ENCODE assay signal across 1 cellular context in the genomic region with DNA sequence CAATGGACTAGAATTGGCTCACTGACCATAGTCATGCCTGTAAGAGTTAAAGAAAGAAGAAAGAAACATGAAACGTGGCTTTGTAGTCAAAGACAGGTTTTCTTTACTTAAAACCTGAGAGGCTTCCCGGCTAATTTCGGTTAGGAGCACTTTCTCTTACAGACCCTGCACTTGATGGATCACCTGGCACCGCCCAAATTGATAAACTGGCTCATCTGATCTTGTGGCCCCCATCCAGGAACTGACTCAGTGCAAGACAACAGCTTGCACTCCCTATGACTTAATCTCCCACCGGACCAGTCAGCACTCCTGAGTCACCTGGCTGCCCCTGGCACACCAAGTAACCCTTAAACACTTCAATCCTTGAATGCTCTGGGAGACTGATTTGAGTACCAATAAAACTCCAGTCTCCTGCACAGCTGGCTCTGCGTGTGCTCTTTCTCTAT.
TF ChIP-seq lines count a peak whose summit lies in the region.

No MANE protein-coding gene starts in this region.

TF ChIP-seq in IMR-90, 13 proteins besides CTCF, POLR2A, EP300 and RAD21:
- TF ChIP-seq BHLHE40 (IDR thresholded peaks at IDR 0.05; ENCODE audit: low read depth, low read length) (no peak), MAZ (IDR thresholded peaks at IDR 0.05; ENCODE audit: borderline replicate concordance, low read depth, low read length) (no peak), MAFK (IDR thresholded peaks at IDR 0.05; ENCODE audit: low read depth, low read length) (peak; percentile 55; the same call in 1 of the 2 replicates), CHD1 (IDR thresholded peaks at IDR 0.05; ENCODE audit: low read depth, low read length) (no peak), RCOR1 (IDR thresholded peaks at IDR 0.05; ENCODE audit: insufficient replicate concordance, low read length) (no peak), SMC3 (IDR thresholded peaks at IDR 0.05; ENCODE audit: low read depth, low read length) (no peak), CEBPB (IDR thresholded peaks at IDR 0.05; ENCODE audit: low read depth, low read length) (peak; percentile 37), NFE2L2 (IDR thresholded peaks at IDR 0.05; ENCODE audit: low read depth, low read length) (no peak), RFX5 (IDR thresholded peaks at IDR 0.05; ENCODE audit: low read depth, low read length) (no peak)
- TF ChIP-seq, protein P1, sequence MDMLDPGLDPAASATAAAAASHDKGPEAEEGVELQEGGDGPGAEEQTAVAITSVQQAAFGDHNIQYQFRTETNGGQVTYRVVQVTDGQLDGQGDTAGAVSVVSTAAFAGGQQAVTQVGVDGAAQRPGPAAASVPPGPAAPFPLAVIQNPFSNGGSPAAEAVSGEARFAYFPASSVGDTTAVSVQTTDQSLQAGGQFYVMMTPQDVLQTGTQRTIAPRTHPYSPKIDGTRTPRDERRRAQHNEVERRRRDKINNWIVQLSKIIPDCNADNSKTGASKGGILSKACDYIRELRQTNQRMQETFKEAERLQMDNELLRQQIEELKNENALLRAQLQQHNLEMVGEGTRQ (IDR thresholded peaks at IDR 0.05; ENCODE audit: low read depth, low read length) = 0 out of 2 replicates have a peak, but pooled peaks have one; percentile 15
- TF ChIP-seq, protein P2, sequence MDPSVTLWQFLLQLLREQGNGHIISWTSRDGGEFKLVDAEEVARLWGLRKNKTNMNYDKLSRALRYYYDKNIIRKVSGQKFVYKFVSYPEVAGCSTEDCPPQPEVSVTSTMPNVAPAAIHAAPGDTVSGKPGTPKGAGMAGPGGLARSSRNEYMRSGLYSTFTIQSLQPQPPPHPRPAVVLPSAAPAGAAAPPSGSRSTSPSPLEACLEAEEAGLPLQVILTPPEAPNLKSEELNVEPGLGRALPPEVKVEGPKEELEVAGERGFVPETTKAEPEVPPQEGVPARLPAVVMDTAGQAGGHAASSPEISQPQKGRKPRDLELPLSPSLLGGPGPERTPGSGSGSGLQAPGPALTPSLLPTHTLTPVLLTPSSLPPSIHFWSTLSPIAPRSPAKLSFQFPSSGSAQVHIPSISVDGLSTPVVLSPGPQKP (IDR thresholded peaks at IDR 0.05; ENCODE audit: borderline replicate concordance, low read depth, low read length) = no peak
